3 cellular contexts compared by ENCODE assay signal in genomic region chr12:29395356-29395755, GRCh38.
"Had no signal": no experiment of that assay in that cellular context is flagged by ENCODE, and none has a peak within 500 bp of the region (broad histone marks: within the 10 kb centered on the region; RNA-seq: fewer than 3 reads in every experiment).

No MANE protein-coding gene starts in this region.

- ATAC-seq: GM23338 had no signal

- H3K4me2 ChIP-seq: GM23338 had no signal

- H3K4me3 ChIP-seq: GM23338 had no signal

- DNase-seq: H9, HCEC 1CT had no signal

- H2AFZ ChIP-seq: GM23338 had no signal
